Comparison of ENCODE assay signal across 8 cellular contexts in the genomic region with DNA sequence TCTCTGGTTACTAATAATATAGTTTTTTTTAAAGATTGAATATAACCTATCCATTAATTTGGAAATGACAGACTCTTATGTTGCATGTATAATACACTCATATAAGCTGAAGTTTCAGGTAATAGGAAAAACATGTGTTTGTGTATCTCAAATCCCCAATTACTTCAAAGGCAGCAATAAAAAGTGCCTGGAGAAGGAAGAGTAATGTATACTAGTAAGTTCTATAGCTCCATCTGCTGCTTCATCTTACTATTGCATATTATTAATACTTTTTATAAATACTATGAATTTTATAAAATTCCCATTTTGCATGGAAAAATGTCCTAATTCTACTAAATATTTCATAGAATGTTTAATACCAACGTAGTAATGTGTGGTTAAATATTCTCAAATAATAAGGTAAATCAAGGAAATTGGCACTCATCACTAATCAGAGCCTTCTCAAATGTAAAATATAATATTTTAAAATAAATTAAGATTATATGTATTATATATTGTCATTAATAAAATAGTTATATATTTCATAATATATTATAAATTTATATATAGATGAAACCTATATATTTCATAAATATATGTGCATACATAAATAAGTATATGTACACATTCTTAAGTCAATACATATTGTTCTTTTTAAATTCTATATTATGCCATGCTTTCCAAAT.
DNase-seq lines count a peak whose midpoint lies in the region; ATAC-seq, FAIRE-seq and TF ChIP-seq lines count a peak whose summit lies in the region.

No MANE protein-coding gene starts in this region.

- peak; percentile 42 for FAIRE-seq in endothelial cell of umbilical vein (lab: Jason Lieb, UNC)

- dilution Hi-C loops in endothelial cell of umbilical vein (cut with MboI; ENCODE audit: extremely low pct_ligation_motif_present, low sequenced_read_pairs) = no loop called here

- no peak for TF ChIP-seq POLR2A in endothelial cell of umbilical vein (IDR thresholded peaks at IDR 0.05; ENCODE audit: low read depth, low read length)
- TF ChIP-seq POLR2A in testis (IDR thresholded peaks at IDR 0.05) = no peak

- intact Hi-C loops in endothelial cell of umbilical vein (cut with micrococcal nuclease) = loop anchor here (1.0 kb wide), 1 partner anchor 759 kb away; no protein-coding TSS in a partner anchor
- intact Hi-C loops in testis (cut with DNase I; ENCODE audit: low total_unique reads) = no loop called here

- DNase-seq in SKM-1 treated with dmso at 0.1 percent for 144 hours (lab: John Stamatoyannopoulos, UW; ENCODE audit: unreplicated experiment) (peak; percentile 18), SKM-1 (lab: John Stamatoyannopoulos, UW; ENCODE audit: unreplicated experiment) (no peak), endothelial cell of umbilical vein (ENCODE audit: low read depth, low spot score) (peak; percentile 10), testis (no peak)

- ATAC-seq in HG03439 (IDR thresholded peaks at IDR 0.05; ENCODE audit: unreplicated experiment) = no peak
- ATAC-seq in GM21529 (IDR thresholded peaks at IDR 0.05; ENCODE audit: unreplicated experiment) = no peak
- ATAC-seq in GM21619 (IDR thresholded peaks at IDR 0.05; ENCODE audit: unreplicated experiment) = no peak

- no peak overlapping the region for H3K4me2 ChIP-seq in OCI-LY3 (ENCODE audit: low read length)
- no peak overlapping the region for H3K4me2 ChIP-seq in endothelial cell of umbilical vein (ENCODE audit: insufficient read depth, low read length)

- WGBS in testis, 2 donors = 68% methylated on average over 1 of the region's 1 CpG

- no peaks in the 10 kb centered on the region for H3K9me3 ChIP-seq in OCI-LY3 (ENCODE audit: insufficient read depth, low read length)
- H3K9me3 ChIP-seq in endothelial cell of umbilical vein (replicated peaks; ENCODE audit: control insufficient read depth, insufficient read depth, low read length) = no peaks in the 10 kb centered on the region
- H3K9me3 ChIP-seq in testis = no peaks in the 10 kb centered on the region

- no peak overlapping the region for H3K4me3 ChIP-seq in OCI-LY3 (ENCODE audit: low read length)
- H3K4me3 ChIP-seq in endothelial cell of umbilical vein (replicated peaks in 1 of 3; ENCODE audit: insufficient read depth in 1 of 3, low read depth in 1 of 3, low read length in 3 of 3) = no peak overlapping the region
- no peak overlapping the region for H3K4me3 ChIP-seq in testis

- H3K9me1 ChIP-seq in endothelial cell of umbilical vein (replicated peaks; ENCODE audit: control insufficient read depth, extremely low read depth, insufficient read depth, low read length) = no peaks in the 10 kb centered on the region

- H4K20me1 ChIP-seq in OCI-LY3 (ENCODE audit: insufficient read depth, low read length) (no peaks in the 10 kb centered on the region), endothelial cell of umbilical vein (replicated peaks; ENCODE audit: control insufficient read depth, extremely low read depth, insufficient read depth, low read length) (no peaks in the 10 kb centered on the region)

- CTCF ChIA-PET in endothelial cell of umbilical vein (lab: Charles Lee) = interaction anchor here (0.6 to 3.9 kb wide), 23 partner anchors 11 to 1030 kb away, joined by 3 to 67 read pairs (median 4); a partner anchor contains a TSS

- H3K36me3 ChIP-seq in OCI-LY3 (replicated peaks; ENCODE audit: low read depth, low read length) (no peaks in the 10 kb centered on the region), endothelial cell of umbilical vein (ENCODE audit: control insufficient read depth in 2 of 2, extremely low read depth in 1 of 2, insufficient read depth in 2 of 2, low read length in 2 of 2) (no peaks in the 10 kb centered on the region), testis (ENCODE audit: low read depth, missing control alignments) (no peaks in the 10 kb centered on the region)

- no TSS peak for BruUV-seq in endothelial cell of umbilical vein (replicated peaks; lab: Mats Ljungman, UMichigan)

- no peaks in the 10 kb centered on the region for H3K79me2 ChIP-seq in OCI-LY3 (ENCODE audit: low read length)
- no peaks in the 10 kb centered on the region for H3K79me2 ChIP-seq in endothelial cell of umbilical vein (ENCODE audit: control insufficient read depth, insufficient read depth, low read length)

- POLR2A ChIA-PET in endothelial cell of umbilical vein (lab: Charles Lee) = no interaction called here

- peak; percentile 42 for TF ChIP-seq CTCF in OCI-LY3 (IDR thresholded peaks at IDR 0.05; ENCODE audit: low read depth, low read length)
- peak; percentile 12 to 20 for TF ChIP-seq CTCF in endothelial cell of umbilical vein (IDR thresholded peaks at IDR 0.05; ENCODE audit: extremely low read depth in 1 of 2, insufficient read depth in 1 of 2, low read depth in 1 of 2, low read length in 2 of 2)
- TF ChIP-seq CTCF in testis (IDR thresholded peaks at IDR 0.05) = peak in 2 of 3 experiments; percentile 13 to 29

- no peak overlapping the region for H3K9ac ChIP-seq in OCI-LY3 (ENCODE audit: low read length)
- no peak overlapping the region for H3K9ac ChIP-seq in endothelial cell of umbilical vein (replicated peaks; ENCODE audit: extremely low read depth, insufficient read depth, low read length)

- H3K4me1 ChIP-seq in OCI-LY3 (ENCODE audit: low read length) (peaks cover 28% of the 10 kb centered on the region), endothelial cell of umbilical vein (ENCODE audit: control insufficient read depth, extremely low read depth, insufficient read depth, low read length) (no peaks in the 10 kb centered on the region), testis (no peaks in the 10 kb centered on the region)

- H2AFZ ChIP-seq in OCI-LY3 (ENCODE audit: low read depth, low read length) (no peak overlapping the region), endothelial cell of umbilical vein (ENCODE audit: low read depth, low read length) (no peak overlapping the region)

- H3K27me3 ChIP-seq in OCI-LY3 (ENCODE audit: low read depth, low read length) (no peaks in the 10 kb centered on the region), endothelial cell of umbilical vein (ENCODE audit: control insufficient read depth in 2 of 2, insufficient read depth in 2 of 2, low read length in 2 of 2) (peaks cover 8 to 13% of the 10 kb centered on the region in 2 experiments), testis (no peaks in the 10 kb centered on the region)

- H3K27ac ChIP-seq in OCI-LY3 (ENCODE audit: low read length) (no peak overlapping the region), endothelial cell of umbilical vein (ENCODE audit: insufficient read depth, low read depth, low read length) (no peak overlapping the region), testis (no peak overlapping the region)

TF ChIP-seq in endothelial cell of umbilical vein, 7 proteins besides CTCF, POLR2A, EP300 and RAD21:
- TF ChIP-seq FOS (IDR thresholded peaks at IDR 0.05; ENCODE audit: borderline replicate concordance, insufficient read depth, low read length) (no peak), EZH2 (IDR thresholded peaks at IDR 0.05; ENCODE audit: borderline replicate concordance, low read depth, low read length, severe bottlenecking) (no peak), MYC (IDR thresholded peaks at IDR 0.05; ENCODE audit: low read depth, low read length) (no peak), GATA2 (IDR thresholded peaks at IDR 0.05; ENCODE audit: insufficient read depth, insufficient read length, low read depth, low read length) (no peak), JUN (IDR thresholded peaks at IDR 0.05; ENCODE audit: borderline replicate concordance, insufficient read depth, insufficient read length, low read depth) (no peak), POLR2AphosphoS5 (IDR thresholded peaks at IDR 0.05; ENCODE audit: insufficient read depth, low read depth, low read length) (no peak)
- TF ChIP-seq, protein P1, sequence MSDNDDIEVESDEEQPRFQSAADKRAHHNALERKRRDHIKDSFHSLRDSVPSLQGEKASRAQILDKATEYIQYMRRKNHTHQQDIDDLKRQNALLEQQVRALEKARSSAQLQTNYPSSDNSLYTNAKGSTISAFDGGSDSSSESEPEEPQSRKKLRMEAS (IDR thresholded peaks at IDR 0.05; ENCODE audit: insufficient read depth, insufficient read length) = no peak

Comparison
In these comparisons a context has a peak if more than half of its experiments do, and no peak if none do; other contexts are left out.
1. DNase-seq: peak in SKM-1 treated with dmso at 0.1 percent for 144 hours (single experiment) and endothelial cell of umbilical vein (single experiment); none in SKM-1 (single experiment) and testis (single experiment).
2. Peak in every context shown above with its lines, with median percentiles within 50 percentile points of each other: CTCF ChIP-seq.